In genomic region chr21:35222021-35222420, GRCh38 we compare ENCODE assay signal across 15 cellular contexts.
A peak's percentile ranks its signal among the peaks of the same experiment; 100 is the strongest.
DNase-seq lines count a peak whose midpoint lies in the region; ATAC-seq and TF ChIP-seq lines count a peak whose summit lies in the region.
"Had no signal": no experiment of that assay in that cellular context is flagged by ENCODE, and none has a peak within 500 bp of the region (broad histone marks: within the 10 kb centered on the region; RNA-seq: fewer than 3 reads in every experiment).

No MANE protein-coding gene starts in this region.

- H3K36me3 ChIP-seq in BLaER1 (no peaks in the 10 kb centered on the region), RWPE2 (ENCODE audit: low read depth) (no peaks in the 10 kb centered on the region)
- H3K36me3 ChIP-seq: Peyer's patch, WERI-Rb-1 had no signal

- ATAC-seq in RWPE2 (ENCODE audit: low read depth) (no peak), HG02938 (IDR thresholded peaks at IDR 0.05; ENCODE audit: unreplicated experiment) (no peak), GM18502 (IDR thresholded peaks at IDR 0.05; ENCODE audit: poor library complexity, unreplicated experiment) (no peak)

- peak overlapping the region; percentile 1; the same call in 1 of the 2 replicates for H3K27ac ChIP-seq in BLaER1
- H3K27ac ChIP-seq in RWPE2 (ENCODE audit: poor library complexity, severe bottlenecking) = peak overlapping the region; percentile 10
- peak overlapping the region; percentile 5 for H3K27ac ChIP-seq in epithelial cell of prostate
- H3K27ac ChIP-seq: WERI-Rb-1 had no signal

- DNase-seq in ELR (ENCODE audit: low read depth) (peak; percentile 17), RWPE2 (ENCODE audit: low spot score) (no peak), epithelial cell of prostate (ENCODE audit: low read depth, low spot score) (no peak), AML-193 (lab: John Stamatoyannopoulos, UW) (no peak), DMS79 treated with DMSO at 0.1 percent for 48 hours (lab: John Stamatoyannopoulos, UW) (no peak)
- DNase-seq: foreskin melanocyte; left cardiac atrium; NCI-H2171; occipital lobe; Peyer's patch; stimulated activated naive CD4-positive, alpha-beta T cell treated with Interleukin-2 at 50 U/mL for 16 hours; WERI-Rb-1 had no signal

- H3K9ac ChIP-seq in BLaER1 = no peak overlapping the region

- H3K9me3 ChIP-seq in BLaER1 (no peaks in the 10 kb centered on the region), RWPE2 (ENCODE audit: severe bottlenecking) (no peaks in the 10 kb centered on the region)
- H3K9me3 ChIP-seq: Peyer's patch had no signal

- peak overlapping the region; percentile 76 for H3K4me2 ChIP-seq in BLaER1

- no peak for TF ChIP-seq CTCF in RWPE2 (IDR thresholded peaks at IDR 0.05; ENCODE audit: poor library complexity, severe bottlenecking)

- H3K27me3 ChIP-seq in BLaER1 = no peaks in the 10 kb centered on the region
- no peaks in the 10 kb centered on the region for H3K27me3 ChIP-seq in RWPE2 (ENCODE audit: insufficient read depth, poor library complexity, severe bottlenecking)
- H3K27me3 ChIP-seq: Peyer's patch had no signal

- H3K4me1 ChIP-seq in BLaER1 = peaks cover 37% of the 10 kb centered on the region
- H3K4me1 ChIP-seq in RWPE2 (ENCODE audit: insufficient read depth, poor library complexity, severe bottlenecking) = peaks cover 28% of the 10 kb centered on the region

- H3K4me3 ChIP-seq in BLaER1 = no peak overlapping the region
- H3K4me3 ChIP-seq in RWPE2 (ENCODE audit: severe bottlenecking) = no peak overlapping the region
- H3K4me3 ChIP-seq: Peyer's patch had no signal

- no peaks in the 10 kb centered on the region for H4K20me1 ChIP-seq in BLaER1
